In the genomic region with DNA sequence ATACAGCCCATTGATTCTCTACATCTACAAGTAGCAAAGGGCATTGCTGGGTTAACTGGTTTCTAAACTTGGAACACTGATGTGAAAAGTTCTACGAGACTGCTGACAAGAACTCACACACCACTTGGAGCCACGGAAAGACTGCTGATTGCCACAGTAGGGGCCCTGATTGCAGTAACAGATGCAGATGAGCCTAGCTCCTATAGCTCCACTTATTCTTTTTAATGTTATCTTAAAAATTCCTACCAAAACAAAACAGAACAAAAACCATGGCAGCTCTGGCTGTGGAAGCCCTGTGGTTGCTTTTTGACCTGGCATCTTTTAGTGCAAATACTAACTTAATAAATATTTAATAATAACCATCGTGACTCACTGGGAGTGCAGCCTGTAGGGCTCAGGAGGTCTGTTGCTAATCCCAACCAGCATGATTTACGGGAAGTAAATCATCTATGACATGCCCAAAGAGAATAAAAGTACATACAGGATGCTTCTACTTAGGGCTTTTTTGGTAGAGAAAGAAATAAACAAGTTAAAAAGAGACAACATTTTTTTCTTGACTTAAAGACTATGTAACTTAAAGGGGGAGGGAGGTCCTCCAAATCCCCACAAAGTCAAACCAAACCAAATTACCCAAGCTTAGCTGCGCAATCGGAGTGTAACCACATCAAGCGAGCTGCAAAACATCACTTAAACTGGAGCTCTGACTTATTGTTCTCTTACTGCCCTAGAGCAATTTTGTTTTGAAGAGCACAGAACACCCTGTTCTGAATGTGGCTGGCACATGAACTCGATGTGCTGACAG, we compare ENCODE assay signal across 8 cellular contexts.
DNase-seq lines count a peak whose midpoint lies in the region; ATAC-seq, FAIRE-seq and TF ChIP-seq lines count a peak whose summit lies in the region.

No MANE protein-coding gene starts in this region.

- H3K4me3 ChIP-seq in Jurkat, Clone E6-1 (ENCODE audit: low read length) = no peak overlapping the region
- H3K4me3 ChIP-seq in mesodermal cell (ENCODE audit: extremely low read depth, insufficient read depth, low read length, poor library complexity, severe bottlenecking) = no peak overlapping the region

- no peaks in the 10 kb centered on the region for H3K9me3 ChIP-seq in mesodermal cell (ENCODE audit: control insufficient read depth, low read length)

- no peak for TF ChIP-seq CTCF in D721Med (IDR thresholded peaks at IDR 0.05; ENCODE audit: insufficient read depth, missing control alignments)

- peaks cover 29% of the 10 kb centered on the region for H3K4me1 ChIP-seq in mesodermal cell (ENCODE audit: control insufficient read depth, insufficient read depth, low read length, poor library complexity, severe bottlenecking)

- DNase-seq in AG08395 (ENCODE audit: low spot score) (peak; percentile 65), D721Med (ENCODE audit: insufficient read length, low spot score) (no peak)
- peak; percentile 94 for DNase-seq in Jurkat, Clone E6-1 (ENCODE audit: low read depth, low spot score)
- peak; percentile 54 for DNase-seq in activated CD4-positive, alpha-beta T cell treated with anti-CD3 and anti-CD28 coated beads for 48 hours
- peak; percentile 55 for DNase-seq in effector CD8-positive, alpha-beta T cell (lab: John Stamatoyannopoulos, UW)
- peak; percentile 38 to 51 for DNase-seq in stimulated activated CD8-positive, alpha-beta memory T cell treated with anti-CD3 and anti-CD28 coated beads, Interleukin-7, amount 100 ng/mL, for 4 hours (ENCODE audit: low read depth in 2 of 2)

- FAIRE-seq in D721Med (lab: Jason Lieb, UNC) = no peak

- ATAC-seq in HG03457 (IDR thresholded peaks at IDR 0.05; ENCODE audit: unreplicated experiment) = no peak

- H3K27ac ChIP-seq in mesodermal cell (ENCODE audit: low read depth, low read length, severe bottlenecking) = peak overlapping the region; percentile 84

- H3K36me3 ChIP-seq in mesodermal cell (ENCODE audit: control insufficient read depth, insufficient read depth, low read length) = peaks cover 2% of the 10 kb centered on the region

- WGBS in mesodermal cell (ENCODE audit: insufficient coverage in 2 of 2), 2 experiments = 49 to 66% methylated on average over 5 to 7 of the region's 8 CpGs
